ENCODE assay signal across 30 cellular contexts in genomic region chr12:38507839-38508238, GRCh38.
"Had no signal": no experiment of that assay in that cellular context is flagged by ENCODE, and none has a peak within 500 bp of the region (broad histone marks: within the 10 kb centered on the region; RNA-seq: fewer than 3 reads in every experiment).

No MANE protein-coding gene starts in this region.

- H3K36me3 ChIP-seq: gastrocnemius medialis, right lobe of liver, suprapubic skin, transverse colon, upper lobe of right lung, uterus had no signal

- H3K79me2 ChIP-seq: parathyroid adenoma had no signal

- H3K9ac ChIP-seq: parathyroid adenoma had no signal

- ATAC-seq: gastrocnemius medialis; left lobe of liver; mucosa of descending colon; natural killer cell treated with Interleukin-12 subunit alpha and Interleukin-12 subunit beta and Interleukin-15 and Interleukin-18, amount 100 ng/mL, for 72 hours; right lobe of liver; stimulated activated naive CD8-positive, alpha-beta T cell treated with anti-CD3 and anti-CD28 coated beads, Interleukin-15, amount 100 ng/mL, for 72 hours; upper lobe of right lung had no signal

- H3K27me3 Mint-ChIP-seq: naive B cell; natural killer cell treated with Interleukin-12 subunit alpha and Interleukin-12 subunit beta and Interleukin-15 and Interleukin-18, amount 100 ng/mL, for 72 hours; progenitor cell of endocrine pancreas; stimulated activated naive CD8-positive, alpha-beta T cell treated with anti-CD3 and anti-CD28 coated beads, Interleukin-15, amount 100 ng/mL, for 72 hours had no signal

- H3K4me1 ChIP-seq: gastrocnemius medialis, parathyroid adenoma, right lobe of liver, suprapubic skin, transverse colon, upper lobe of right lung, uterus had no signal

- H3K36me3 Mint-ChIP-seq: mesothelial cell of epicardium had no signal

- DNase-seq: dermis blood vessel endothelial cell; effector memory CD4-positive, alpha-beta T cell; foreskin fibroblast; gastrocnemius medialis; head of caudate nucleus; kidney; mesenchymal stem cell; mucosa of descending colon; naive B cell; right lobe of liver; small intestine; stimulated activated CD4-positive, alpha-beta T cell treated with anti-CD3 and anti-CD28 coated beads, Interleukin-12 subunit alpha, Interleukin-12 subunit beta, amount 100 ng/mL, for 4 hours; stimulated activated CD4-positive, alpha-beta T cell treated with anti-CD3 and anti-CD28 coated beads, Interleukin-1b, Interleukin-23, amount 100 ng/mL, for 48 hours; stimulated activated CD4-positive, alpha-beta T cell treated with anti-CD3 and anti-CD28 coated beads, Interleukin-4, amount 100 ng/mL, for 1 hour; stimulated activated CD8-positive, alpha-beta memory T cell treated with anti-CD3 and anti-CD28 coated beads, Interleukin-4, amount 100 ng/mL, for 48 hours; stimulated activated naive CD4-positive, alpha-beta T cell; stimulated activated naive CD8-positive, alpha-beta T cell treated with anti-CD3 and anti-CD28 coated beads, Interleukin-15, amount 100 ng/mL, for 72 hours; transverse colon; uterus had no signal

- H3K27ac Mint-ChIP-seq: mesothelial cell of epicardium; naive B cell; natural killer cell treated with Interleukin-12 subunit alpha and Interleukin-12 subunit beta and Interleukin-15 and Interleukin-18, amount 100 ng/mL, for 72 hours; progenitor cell of endocrine pancreas; stimulated activated naive CD8-positive, alpha-beta T cell treated with anti-CD3 and anti-CD28 coated beads, Interleukin-15, amount 100 ng/mL, for 72 hours had no signal

- H3K9me3 ChIP-seq: gastrocnemius medialis, mucosa of descending colon, right lobe of liver, suprapubic skin, transverse colon, upper lobe of right lung, uterus had no signal

- H3K27me3 ChIP-seq: gastrocnemius medialis, right lobe of liver, suprapubic skin, transverse colon, upper lobe of right lung, uterus had no signal

- H3K27ac ChIP-seq: coronary artery, gastrocnemius medialis, parathyroid adenoma, right lobe of liver, suprapubic skin, transverse colon, upper lobe of right lung, uterus had no signal

- H3K4me1 Mint-ChIP-seq: mesothelial cell of epicardium; naive B cell; stimulated activated naive CD8-positive, alpha-beta T cell treated with anti-CD3 and anti-CD28 coated beads, Interleukin-15, amount 100 ng/mL, for 72 hours had no signal

- FAIRE-seq: endometrium, kidney, small intestine had no signal

- H3K4me3 ChIP-seq: coronary artery, gastrocnemius medialis, lung, mucosa of descending colon, right lobe of liver, suprapubic skin, transverse colon, upper lobe of right lung, uterus had no signal

- H2AFZ ChIP-seq: parathyroid adenoma had no signal

- H3K4me3 Mint-ChIP-seq: mesothelial cell of epicardium; naive B cell; natural killer cell treated with Interleukin-12 subunit alpha and Interleukin-12 subunit beta and Interleukin-15 and Interleukin-18, amount 100 ng/mL, for 72 hours; neural crest cell; stimulated activated naive CD8-positive, alpha-beta T cell treated with anti-CD3 and anti-CD28 coated beads, Interleukin-15, amount 100 ng/mL, for 72 hours had no signal
